Comparison of ENCODE assay signal across 5 cellular contexts in the genomic region with DNA sequence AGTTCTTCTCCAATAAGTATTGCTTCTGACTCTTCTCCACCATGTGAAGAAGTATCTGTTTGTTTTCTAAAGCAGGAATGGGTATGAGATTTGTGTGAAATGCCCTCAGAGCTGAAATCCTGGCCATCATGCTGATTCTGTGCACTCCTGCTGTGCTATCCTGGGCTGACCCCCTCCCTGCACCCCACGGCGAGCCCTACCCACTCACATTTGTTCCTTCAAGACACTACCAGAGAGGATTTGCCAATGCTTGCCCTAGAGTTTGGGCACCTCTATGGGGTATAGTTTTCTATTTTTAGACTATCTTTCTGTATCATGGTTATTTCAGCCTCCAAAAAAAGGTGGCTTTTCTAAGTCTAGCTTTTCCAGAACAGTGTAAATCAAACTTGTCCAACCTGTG.
"Had no signal": no experiment of that assay in that cellular context is flagged by ENCODE, and none has a peak within 500 bp of the region (broad histone marks: within the 10 kb centered on the region; RNA-seq: fewer than 3 reads in every experiment).

No MANE protein-coding gene starts in this region.

- H3K27ac ChIP-seq: HL-60 had no signal

- H3K4me3 ChIP-seq: K562 had no signal

- DNase-seq: IMR-90, KBM-7 had no signal

- ATAC-seq: HepG2, K562 had no signal
